Comparison of ENCODE assay signal across 12 cellular contexts in the genomic region with DNA sequence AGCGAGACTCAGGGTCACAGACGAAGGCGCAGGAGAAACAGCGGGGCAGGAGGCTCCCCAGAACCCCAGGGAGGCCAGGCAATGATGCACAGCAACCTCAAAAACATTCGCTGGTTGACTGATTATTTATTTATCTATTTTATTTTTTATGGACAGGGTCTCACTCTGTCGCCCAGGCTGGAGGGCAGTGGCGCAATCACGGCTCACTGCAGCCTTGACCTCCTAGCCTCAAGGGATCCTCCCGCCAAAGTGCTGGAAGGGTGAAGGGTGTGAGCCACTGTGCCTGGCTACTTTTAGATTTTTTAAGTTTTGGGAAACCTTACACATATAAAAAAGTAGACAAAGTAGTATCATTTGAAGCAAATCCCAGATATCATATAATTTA.
DNase-seq lines count a peak whose midpoint lies in the region; ATAC-seq, FAIRE-seq and TF ChIP-seq lines count a peak whose summit lies in the region.
"Had no signal": no experiment of that assay in that cellular context is flagged by ENCODE, and none has a peak within 500 bp of the region (broad histone marks: within the 10 kb centered on the region; RNA-seq: fewer than 3 reads in every experiment).

No MANE protein-coding gene starts in this region.

- no peak for TF ChIP-seq RAD21 in A549 (conservative IDR thresholded peaks at IDR 0.05 in 1 of 2, IDR thresholded peaks at IDR 0.05 in 1 of 2)

- no peak for DNase-seq in A549 (ENCODE audit: low read depth in 1 of 2, low spot score in 1 of 2)
- DNase-seq in RWPE2 (ENCODE audit: low spot score) = no peak
- peak; percentile 20 for DNase-seq in fibroblast of villous mesenchyme (ENCODE audit: low read depth)
- no peak for DNase-seq in prostate gland (ENCODE audit: low spot score)
- DNase-seq in Peyer's patch = no peak
- DNase-seq: activated T-cell treated with anti-CD3 and anti-CD28 coated beads, Interleukin-2, amount 50 U/mL, for 48 hours; MM.1S; NCI-H345 had no signal

- TF ChIP-seq EP300 in A549 (IDR thresholded peaks at IDR 0.05) = no peak

- peak overlapping the region; percentile 86 for H3K4me2 ChIP-seq in A549

- H3K27ac ChIP-seq in A549 (peak overlapping the region; percentile 95 to 96), RWPE2 (ENCODE audit: poor library complexity, severe bottlenecking) (peak overlapping the region; percentile 75), prostate gland (peak overlapping the region; percentile 62 to 70), Peyer's patch (peak overlapping the region in 2 of 4 donors; percentile 33 to 50)

- POLR2A ChIA-PET in A549 (lab: Yijun Ruan, JAX) = no interaction called here

- H3K36me3 ChIP-seq in RWPE2 (ENCODE audit: low read depth) = peaks cover 67% of the 10 kb centered on the region
- no peaks in the 10 kb centered on the region for H3K36me3 ChIP-seq in prostate gland
- H3K36me3 ChIP-seq in Peyer's patch = peaks cover 0 to 49% (median 0%) of the 10 kb centered on the region in 3 donors

- ATAC-seq in A549 (no peak), RWPE2 (ENCODE audit: low read depth) (no peak), GM18909 (IDR thresholded peaks at IDR 0.05; ENCODE audit: poor library complexity, unreplicated experiment) (no peak), GM19463 (IDR thresholded peaks at IDR 0.05; ENCODE audit: unreplicated experiment) (no peak), HG02852 (IDR thresholded peaks at IDR 0.05; ENCODE audit: unreplicated experiment) (no peak)

- TF ChIP-seq POLR2A in A549 (IDR thresholded peaks at IDR 0.05; ENCODE audit: low read length) = no peak
- no peak for TF ChIP-seq POLR2A in prostate gland (IDR thresholded peaks at IDR 0.05)
- TF ChIP-seq POLR2A in Peyer's patch (IDR thresholded peaks at IDR 0.05) = no peak

- FAIRE-seq in A549 (lab: Jason Lieb, UNC) = no peak

- CTCF ChIA-PET in A549 (lab: Yijun Ruan, JAX) = interaction anchor here (1.3 kb wide), 1 partner anchor 12 kb away, joined by 5 read pairs; no protein-coding TSS in a partner anchor

- TF ChIP-seq CTCF in A549 (IDR thresholded peaks at IDR 0.05) (no peak), RWPE2 (IDR thresholded peaks at IDR 0.05; ENCODE audit: poor library complexity, severe bottlenecking) (no peak), fibroblast of villous mesenchyme (IDR thresholded peaks at IDR 0.05; ENCODE audit: insufficient read depth, low read depth, low read length) (no peak), prostate gland (IDR thresholded peaks at IDR 0.05) (no peak), Peyer's patch (IDR thresholded peaks at IDR 0.05) (no peak)

- WGBS in A549 (ENCODE audit: missing lambda C conversion rate) = 72% methylated on average over 9 of the region's 9 CpGs
- 78% methylated on average over 9 of the region's 9 CpGs for WGBS in prostate gland

- H3K9me3 ChIP-seq in A549 (no peaks in the 10 kb centered on the region), RWPE2 (ENCODE audit: severe bottlenecking) (no peaks in the 10 kb centered on the region), prostate gland (no peaks in the 10 kb centered on the region), Peyer's patch (no peaks in the 10 kb centered on the region)
- H3K9me3 ChIP-seq: BE2C had no signal

- no peaks in the 10 kb centered on the region for H3K27me3 ChIP-seq in RWPE2 (ENCODE audit: insufficient read depth, poor library complexity, severe bottlenecking)
- H3K27me3 ChIP-seq in prostate gland (replicated peaks; ENCODE audit: insufficient read depth) = no peaks in the 10 kb centered on the region
- H3K27me3 ChIP-seq in Peyer's patch = no peaks in the 10 kb centered on the region
- H3K27me3 ChIP-seq: BE2C had no signal

- intact Hi-C loops in prostate gland (cut with DNase I) = no loop called here

- peaks cover 50% of the 10 kb centered on the region for H3K4me1 ChIP-seq in A549
- peaks cover 19% of the 10 kb centered on the region for H3K4me1 ChIP-seq in RWPE2 (ENCODE audit: insufficient read depth, poor library complexity, severe bottlenecking)
- peaks cover 7% of the 10 kb centered on the region for H3K4me1 ChIP-seq in prostate gland (replicated peaks)
- H3K4me1 ChIP-seq in Peyer's patch = peaks cover 0 to 10% (median 3%) of the 10 kb centered on the region in 4 donors

- no peak overlapping the region for H3K4me3 ChIP-seq in A549
- H3K4me3 ChIP-seq in RWPE2 (ENCODE audit: severe bottlenecking) = no peak overlapping the region
- no peak overlapping the region for H3K4me3 ChIP-seq in fibroblast of villous mesenchyme (ENCODE audit: low read depth, low read length)
- no peak overlapping the region for H3K4me3 ChIP-seq in prostate gland
- no peak overlapping the region for H3K4me3 ChIP-seq in Peyer's patch

TF ChIP-seq in A549, 52 proteins besides CTCF, POLR2A, EP300 and RAD21:
- no peak for TF ChIP-seq RARB (CRISPR knock-in tag; IDR thresholded peaks at IDR 0.05)
- peak in 1 of 2 experiments; percentile 60; a peak in 1 of 4 replicates for TF ChIP-seq CEBPB (IDR thresholded peaks at IDR 0.05)
